In genomic region chr6:131574133-131574532, GRCh38 we compare ENCODE assay signal across 1 cellular context.
TF ChIP-seq lines count a peak whose summit lies in the region.

No MANE protein-coding gene starts in this region.

TF ChIP-seq in HepG2, 621 proteins besides CTCF, POLR2A, EP300 and RAD21 (continued from another document and continues in another):
- TF ChIP-seq NR2F6 (IDR thresholded peaks at IDR 0.05) (peak; percentile 99), NR2F6 (CRISPR knock-in tag; IDR thresholded peaks at IDR 0.05) (peak; percentile 97), REPIN1 (CRISPR knock-in tag; IDR thresholded peaks at IDR 0.05; ENCODE audit: borderline replicate concordance, low read depth) (peak; percentile 82; the same call in 1 of the 2 replicates), KDM3A (CRISPR knock-in tag; IDR thresholded peaks at IDR 0.05; ENCODE audit: low read depth) (0 out of 2 replicates have a peak, but pooled peaks have one; percentile 52), MAX (IDR thresholded peaks at IDR 0.05) (peak; percentile 55; the same call in 1 of the 2 replicates), ZNF605 (CRISPR knock-in tag; IDR thresholded peaks at IDR 0.05) (peak; percentile 16; the same call in 1 of the 2 replicates), ZFX (CRISPR knock-in tag; IDR thresholded peaks at IDR 0.05; ENCODE audit: low read depth) (peak; percentile 46; the same call in 1 of the 2 replicates), SP140L (CRISPR knock-in tag; IDR thresholded peaks at IDR 0.05; ENCODE audit: borderline replicate concordance) (peak; percentile 43; the same call in 1 of the 2 replicates), ZBTB20 (CRISPR knock-in tag; IDR thresholded peaks at IDR 0.05; ENCODE audit: borderline replicate concordance, low read depth) (peak; percentile 56; the same call in 1 of the 2 replicates), ZNF337 (CRISPR knock-in tag; IDR thresholded peaks at IDR 0.05; ENCODE audit: borderline replicate concordance, low read depth) (no peak), SAP130 (CRISPR knock-in tag; IDR thresholded peaks at IDR 0.05; ENCODE audit: low read depth) (peak; percentile 50), ZFP41 (CRISPR knock-in tag; IDR thresholded peaks at IDR 0.05; ENCODE audit: borderline replicate concordance) (no peak), KLF11 (CRISPR knock-in tag; IDR thresholded peaks at IDR 0.05) (0 out of 2 replicates have a peak, but pooled peaks have one; percentile 19), CEBPG (CRISPR knock-in tag; IDR thresholded peaks at IDR 0.05) (peak; percentile 55), ZNF567 (CRISPR knock-in tag; IDR thresholded peaks at IDR 0.05; ENCODE audit: borderline replicate concordance) (no peak; the same call in 1 of the 2 replicates), ARID5B (CRISPR knock-in tag; IDR thresholded peaks at IDR 0.05) (peak; percentile 89), TOPORS (CRISPR knock-in tag; IDR thresholded peaks at IDR 0.05) (peak; percentile 86), PITX1 (CRISPR knock-in tag; IDR thresholded peaks at IDR 0.05) (peak; percentile 71; the same call in 1 of the 2 replicates), ZNF572 (CRISPR knock-in tag; IDR thresholded peaks at IDR 0.05) (no peak), ZNF672 (CRISPR knock-in tag; IDR thresholded peaks at IDR 0.05) (no peak), MAFF (IDR thresholded peaks at IDR 0.05; ENCODE audit: low read depth, low read length) (peak; percentile 73), BRCA1 (CRISPR knock-in tag; IDR thresholded peaks at IDR 0.05) (0 out of 2 replicates have a peak, but pooled peaks have one; percentile 30), CCAR2 (optimal IDR thresholded peaks at IDR 0.05; ENCODE audit: low read depth, low read length) (no peak), SSRP1 (CRISPR knock-in tag; IDR thresholded peaks at IDR 0.05) (no peak), MNT (IDR thresholded peaks at IDR 0.05) (no peak), ZNF704 (CRISPR knock-in tag; IDR thresholded peaks at IDR 0.05; ENCODE audit: borderline replicate concordance) (no peak), GFI1 (CRISPR knock-in tag; IDR thresholded peaks at IDR 0.05; ENCODE audit: borderline replicate concordance) (peak; percentile 34; the same call in 1 of the 2 replicates), PHF8 (CRISPR knock-in tag; IDR thresholded peaks at IDR 0.05) (no peak), ZKSCAN8 (CRISPR knock-in tag; IDR thresholded peaks at IDR 0.05; ENCODE audit: borderline replicate concordance) (peak; percentile 63; the same call in 1 of the 2 replicates), IRF9 (CRISPR knock-in tag; IDR thresholded peaks at IDR 0.05; ENCODE audit: borderline replicate concordance) (no peak), GATAD2A (CRISPR knock-in tag; IDR thresholded peaks at IDR 0.05) (peak; percentile 78), ZNF136 (CRISPR knock-in tag; IDR thresholded peaks at IDR 0.05; ENCODE audit: low read depth) (0 out of 2 replicates have a peak, but pooled peaks have one; percentile 60), ZNF430 (CRISPR knock-in tag; IDR thresholded peaks at IDR 0.05) (peak; percentile 64; the same call in 1 of the 2 replicates), SOX5 (CRISPR knock-in tag; IDR thresholded peaks at IDR 0.05; ENCODE audit: borderline replicate concordance) (peak; percentile 61; the same call in 1 of the 2 replicates), SALL1 (CRISPR knock-in tag; IDR thresholded peaks at IDR 0.05) (peak; percentile 65; the same call in 1 of the 2 replicates), SIX1 (CRISPR knock-in tag; IDR thresholded peaks at IDR 0.05; ENCODE audit: borderline replicate concordance) (peak; percentile 56; the same call in 1 of the 2 replicates), NR2F2 (IDR thresholded peaks at IDR 0.05; ENCODE audit: borderline replicate concordance, low read depth) (peak; percentile 99), LCORL (IDR thresholded peaks at IDR 0.05) (peak; percentile 36; the same call in 1 of the 2 replicates), LCORL (CRISPR knock-in tag; IDR thresholded peaks at IDR 0.05) (peak; percentile 99), HHEX (CRISPR knock-in tag; IDR thresholded peaks at IDR 0.05) (peak; percentile 75; the same call in 1 of the 2 replicates), CREM (IDR thresholded peaks at IDR 0.05) (peak; percentile 81), CREM (CRISPR knock-in tag; IDR thresholded peaks at IDR 0.05) (no peak), POGZ (CRISPR knock-in tag; IDR thresholded peaks at IDR 0.05) (peak; percentile 83; the same call in 1 of the 2 replicates), SRF (IDR thresholded peaks at IDR 0.05; ENCODE audit: low read depth, low read length) (peak; percentile 29; the same call in 1 of the 2 replicates), SMARCE1 (IDR thresholded peaks at IDR 0.05; ENCODE audit: borderline replicate concordance) (no peak), HNRNPK (IDR thresholded peaks at IDR 0.05; ENCODE audit: low read depth, low read length, poor library complexity, severe bottlenecking) (no peak), NAIF1 (CRISPR knock-in tag; IDR thresholded peaks at IDR 0.05; ENCODE audit: borderline replicate concordance) (0 out of 2 replicates have a peak, but pooled peaks have one; percentile 24), POLR2AphosphoS5 (IDR thresholded peaks at IDR 0.05; ENCODE audit: low read depth, low read length) (peak; percentile 34; the same call in 1 of the 2 replicates), HDAC2 (CRISPR knock-in tag; IDR thresholded peaks at IDR 0.05) (peak; percentile 82), GLMP (CRISPR knock-in tag; IDR thresholded peaks at IDR 0.05; ENCODE audit: borderline replicate concordance) (no peak), NR2F1 (CRISPR knock-in tag; IDR thresholded peaks at IDR 0.05) (peak; percentile 66 to 77; a peak in 3 of 4 replicates), HNF4A (CRISPR knock-in tag; IDR thresholded peaks at IDR 0.05) (peak; percentile 81), ZFP90 (CRISPR knock-in tag; IDR thresholded peaks at IDR 0.05; ENCODE audit: borderline replicate concordance) (no peak), FOXJ3 (CRISPR knock-in tag; IDR thresholded peaks at IDR 0.05; ENCODE audit: borderline replicate concordance) (peak; percentile 89; the same call in 1 of the 2 replicates), IKZF5 (CRISPR knock-in tag; IDR thresholded peaks at IDR 0.05) (0 out of 2 replicates have a peak, but pooled peaks have one; percentile 25), FOXA3 (CRISPR knock-in tag; IDR thresholded peaks at IDR 0.05) (peak; percentile 79), ZNF446 (CRISPR knock-in tag; IDR thresholded peaks at IDR 0.05) (no peak), ZMYM3 (CRISPR knock-in tag; IDR thresholded peaks at IDR 0.05) (peak; percentile 26)
- TF ChIP-seq, protein P1, sequence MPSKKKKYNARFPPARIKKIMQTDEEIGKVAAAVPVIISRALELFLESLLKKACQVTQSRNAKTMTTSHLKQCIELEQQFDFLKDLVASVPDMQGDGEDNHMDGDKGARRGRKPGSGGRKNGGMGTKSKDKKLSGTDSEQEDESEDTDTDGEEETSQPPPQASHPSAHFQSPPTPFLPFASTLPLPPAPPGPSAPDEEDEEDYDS (CRISPR knock-in tag; IDR thresholded peaks at IDR 0.05): peak; percentile 29; the same call in 1 of the 2 replicates
- TF ChIP-seq, protein P2, sequence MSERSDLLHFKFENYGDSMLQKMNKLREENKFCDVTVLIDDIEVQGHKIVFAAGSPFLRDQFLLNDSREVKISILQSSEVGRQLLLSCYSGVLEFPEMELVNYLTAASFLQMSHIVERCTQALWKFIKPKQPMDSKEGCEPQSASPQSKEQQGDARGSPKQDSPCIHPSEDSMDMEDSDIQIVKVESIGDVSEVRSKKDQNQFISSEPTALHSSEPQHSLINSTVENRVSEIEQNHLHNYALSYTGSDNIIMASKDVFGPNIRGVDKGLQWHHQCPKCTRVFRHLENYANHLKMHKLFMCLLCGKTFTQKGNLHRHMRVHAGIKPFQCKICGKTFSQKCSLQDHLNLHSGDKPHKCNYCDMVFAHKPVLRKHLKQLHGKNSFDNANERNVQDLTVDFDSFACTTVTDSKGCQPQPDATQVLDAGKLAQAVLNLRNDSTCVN (CRISPR knock-in tag; IDR thresholded peaks at IDR 0.05; ENCODE audit: borderline replicate concordance): no peak
- TF ChIP-seq, protein P3, sequence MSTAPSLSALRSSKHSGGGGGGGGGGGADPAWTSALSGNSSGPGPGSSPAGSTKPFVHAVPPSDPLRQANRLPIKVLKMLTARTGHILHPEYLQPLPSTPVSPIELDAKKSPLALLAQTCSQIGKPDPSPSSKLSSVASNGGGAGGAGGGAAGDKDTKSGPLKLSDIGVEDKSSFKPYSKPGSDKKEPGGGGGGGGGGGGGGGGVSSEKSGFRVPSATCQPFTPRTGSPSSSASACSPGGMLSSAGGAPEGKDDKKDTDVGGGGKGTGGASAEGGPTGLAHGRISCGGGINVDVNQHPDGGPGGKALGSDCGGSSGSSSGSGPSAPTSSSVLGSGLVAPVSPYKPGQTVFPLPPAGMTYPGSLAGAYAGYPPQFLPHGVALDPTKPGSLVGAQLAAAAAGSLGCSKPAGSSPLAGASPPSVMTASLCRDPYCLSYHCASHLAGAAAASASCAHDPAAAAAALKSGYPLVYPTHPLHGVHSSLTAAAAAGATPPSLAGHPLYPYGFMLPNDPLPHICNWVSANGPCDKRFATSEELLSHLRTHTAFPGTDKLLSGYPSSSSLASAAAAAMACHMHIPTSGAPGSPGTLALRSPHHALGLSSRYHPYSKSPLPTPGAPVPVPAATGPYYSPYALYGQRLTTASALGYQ (CRISPR knock-in tag; IDR thresholded peaks at IDR 0.05): peak; percentile 84; the same call in 1 of the 2 replicates
